ENCODE assay signal across 12 cellular contexts in genomic region chr14:75196468-75196867, GRCh38. TPM values are rescaled to one million over a fixed set of nuclear protein-coding genes. Genes with fewer than 3 reads are reported as not detected.
DNase-seq lines count a peak whose midpoint lies in the region; ATAC-seq, FAIRE-seq and TF ChIP-seq lines count a peak whose summit lies in the region.
"Had no signal": no experiment of that assay in that cellular context is flagged by ENCODE, and none has a peak within 500 bp of the region (broad histone marks: within the 10 kb centered on the region; RNA-seq: fewer than 3 reads in every experiment).

No MANE protein-coding gene starts in this region.

- H3K4me1 ChIP-seq in right lobe of liver, result peaks cover 0 to 19% (median 0%) of the 10 kb centered on the region in 4 donors
- H3K4me1 ChIP-seq: SJSA1 had no signal

- H3K27ac ChIP-seq in right lobe of liver, result no peak overlapping the region
- H3K27ac ChIP-seq: SJSA1 had no signal

- WGBS in right lobe of liver (ENCODE audit: insufficient coverage, low coverage, low lambda C conversion rate, missing lambda C conversion rate), result 40% methylated on average over 4 of the region's 4 CpGs

- peak overlapping the region; percentile 65 for H3K27ac Mint-ChIP-seq in T-helper 17 cell
- H3K27ac Mint-ChIP-seq: activated CD4-positive, alpha-beta memory T cell treated with anti-CD3 and anti-CD28 coated beads for 36 hours had no signal

- intact Hi-C loops in right lobe of liver (cut with DNase I), result no loop called here

- H3K27me3 Mint-ChIP-seq in T-helper 17 cell, result peaks cover 10% of the 10 kb centered on the region
- H3K27me3 Mint-ChIP-seq: activated CD4-positive, alpha-beta memory T cell treated with anti-CD3 and anti-CD28 coated beads for 36 hours had no signal

- H3K9me3 ChIP-seq in T-helper 17 cell (ENCODE audit: control insufficient read depth, low read length, poor library complexity, severe bottlenecking) (no peaks in the 10 kb centered on the region), right lobe of liver (no peaks in the 10 kb centered on the region)
- H3K9me3 ChIP-seq: SJSA1 had no signal

- H3K36me3 ChIP-seq in right lobe of liver, result no peaks in the 10 kb centered on the region
- H3K36me3 ChIP-seq: SJSA1 had no signal

- TF ChIP-seq CTCF in right lobe of liver (IDR thresholded peaks at IDR 0.05), result no peak

- peaks cover 8% of the 10 kb centered on the region for H3K4me1 Mint-ChIP-seq in T-helper 17 cell

- ATAC-seq in GM18907 (IDR thresholded peaks at IDR 0.05; ENCODE audit: unreplicated experiment), result peak; percentile 46
- peak; percentile 23 for ATAC-seq in T-helper 17 cell
- peak; percentile 71 to 90 (median 78) for ATAC-seq in right lobe of liver
- ATAC-seq in HG02798 (IDR thresholded peaks at IDR 0.05; ENCODE audit: poor library complexity, unreplicated experiment), result no peak

- H3K4me3 Mint-ChIP-seq in T-helper 17 cell, result peak overlapping the region; percentile 63
- H3K4me3 Mint-ChIP-seq: activated CD4-positive, alpha-beta memory T cell treated with anti-CD3 and anti-CD28 coated beads for 36 hours had no signal

- no peak for TF ChIP-seq POLR2A in right lobe of liver (IDR thresholded peaks at IDR 0.05)

- no peaks in the 10 kb centered on the region for H3K36me3 Mint-ChIP-seq in T-helper 17 cell (ENCODE audit: low read depth)
- H3K36me3 Mint-ChIP-seq: activated CD4-positive, alpha-beta memory T cell treated with anti-CD3 and anti-CD28 coated beads for 36 hours had no signal

- H3K27me3 ChIP-seq in right lobe of liver, result no peaks in the 10 kb centered on the region
- H3K27me3 ChIP-seq: SJSA1 had no signal

- DNase-seq in AML-193 (lab: John Stamatoyannopoulos, UW) (peak; percentile 45 to 46), T-helper 17 cell (no peak), right lobe of liver (no peak), NCI-H526 (lab: John Stamatoyannopoulos, UW) (no peak), frontal cortex (ENCODE audit: low spot score in 2 of 2) (no peak)
- no peak for DNase-seq in stimulated activated CD4-positive, alpha-beta T cell treated with anti-CD3 and anti-CD28 coated beads, Interleukin-12 subunit alpha, Interleukin-12 subunit beta, amount 100 ng/mL, for 4 hours
- DNase-seq: activated CD4-positive, alpha-beta memory T cell treated with anti-CD3 and anti-CD28 coated beads for 36 hours; NCI-H1694 treated with DMSO at 0.1 percent for 48 hours had no signal

- H3K4me3 ChIP-seq in right lobe of liver, result no peak overlapping the region
- H3K4me3 ChIP-seq: SJSA1 had no signal

- no peak for FAIRE-seq in frontal cortex (lab: Jason Lieb, UNC)
- FAIRE-seq: endometrium had no signal

RNA-seq across cellular contexts. Expression of gene TMED10, which starts 20.1 kb away (rescaled TPM):
- 100 to 1,000 TPM; 190 to 195 TPM for total RNA-seq in T-helper 17 cell
- 100 to 1,000 TPM; 205 to 296 (median 279) TPM for total RNA-seq in right lobe of liver
- 108 TPM for total RNA-seq in frontal cortex

Comparison
In these comparisons a context has a peak if more than half of its experiments do, and no peak if none do; other contexts are left out.
1. DNase-seq: peak in AML-193 (2 of 2); none in T-helper 17 cell (0 of 3), right lobe of liver (0 of 3), stimulated activated CD4-positive, alpha-beta T cell treated with anti-CD3 and anti-CD28 coated beads, Interleukin-12 subunit alpha, Interleukin-12 subunit beta, amount 100 ng/mL, for 4 hours (single experiment), NCI-H526 (0 of 2) and frontal cortex (0 of 2).